Comparison of ENCODE assay signal across 21 cellular contexts in genomic region chr1:23807453-23807852, GRCh38. TPM values are rescaled to one million over a fixed set of nuclear protein-coding genes. Genes with fewer than 3 reads are reported as not detected.
DNase-seq lines count a peak whose midpoint lies in the region; ATAC-seq, FAIRE-seq and TF ChIP-seq lines count a peak whose summit lies in the region.
"Had no signal": no experiment of that assay in that cellular context is flagged by ENCODE, and none has a peak within 500 bp of the region (broad histone marks: within the 10 kb centered on the region; RNA-seq: fewer than 3 reads in every experiment).

No MANE protein-coding gene starts in this region.

- no peak for TF ChIP-seq POLR2A in K562 (conservative IDR thresholded peaks at IDR 0.05)

- peaks cover 4 to 18% of the 10 kb centered on the region in 2 donors for H3K4me1 Mint-ChIP-seq in natural killer cell treated with Interleukin-12 subunit alpha and Interleukin-12 subunit beta and Interleukin-15 and Interleukin-18, amount 100 ng/mL, for 72 hours (ENCODE audit: low read depth in 2 of 2)
- peaks cover 0 to 22% of the 10 kb centered on the region in 2 donors for H3K4me1 Mint-ChIP-seq in natural killer cell

- in situ Hi-C loops in K562 (cut with MboI), result loop anchor here (5.0 kb wide), 1 partner anchor 100 kb away; no protein-coding TSS in a partner anchor

- BruUV-seq in K562 (replicated peaks; lab: Mats Ljungman, UMichigan), result no TSS peak

- peak overlapping the region in 1 of 2 experiments; percentile 3; a peak in 1 of 4 replicates for H3K9ac ChIP-seq in K562 (ENCODE audit: insufficient read depth in 1 of 2, low read depth in 2 of 2, low read length in 2 of 2)
- H3K9ac ChIP-seq: GM23248 had no signal

- H2AFZ ChIP-seq in K562 (ENCODE audit: low read depth, low read length), result no peak overlapping the region
- H2AFZ ChIP-seq: GM23248 had no signal

- no peaks in the 10 kb centered on the region; the same call in 2 of the 3 replicates for H3K36me3 ChIP-seq in K562 (ENCODE audit: control insufficient read depth, insufficient read depth, low read length)
- H3K36me3 ChIP-seq: ovary, SJCRH30 had no signal

- peak overlapping the region; percentile 2 to 31 for H3K27ac Mint-ChIP-seq in natural killer cell treated with Interleukin-12 subunit alpha and Interleukin-12 subunit beta and Interleukin-15 and Interleukin-18, amount 100 ng/mL, for 72 hours
- H3K27ac Mint-ChIP-seq in natural killer cell, result no peak overlapping the region
- H3K27ac Mint-ChIP-seq: activated CD4-positive, alpha-beta T cell treated with anti-CD3 and anti-CD28 coated beads for 36 hours; activated naive CD8-positive, alpha-beta T cell had no signal

- no peaks in the 10 kb centered on the region for H3K9me3 Mint-ChIP-seq in natural killer cell treated with Interleukin-12 subunit alpha and Interleukin-12 subunit beta and Interleukin-15 and Interleukin-18, amount 100 ng/mL, for 72 hours
- no peaks in the 10 kb centered on the region for H3K9me3 Mint-ChIP-seq in natural killer cell

- no peaks in the 10 kb centered on the region for H3K9me1 ChIP-seq in K562 (ENCODE audit: control insufficient read depth, insufficient read depth, low read length)

- H3K79me2 ChIP-seq in K562 (ENCODE audit: control insufficient read depth, insufficient read depth, low read length), result no peaks in the 10 kb centered on the region

- ATAC-seq in natural killer cell treated with Interleukin-12 subunit alpha and Interleukin-12 subunit beta and Interleukin-15 and Interleukin-18, amount 100 ng/mL, for 72 hours, result no peak
- ATAC-seq in natural killer cell, result no peak
- ATAC-seq in K562, result no peak; the same call in 2 of the 3 replicates
- ATAC-seq in HG03108 (IDR thresholded peaks at IDR 0.05; ENCODE audit: unreplicated experiment), result no peak
- no peak for ATAC-seq in left lobe of liver
- ATAC-seq: activated CD4-positive, alpha-beta T cell treated with anti-CD3 and anti-CD28 coated beads for 36 hours; upper lobe of right lung had no signal

- H3K4me2 ChIP-seq in K562 (ENCODE audit: insufficient read depth, low read length), result no peak overlapping the region

- POLR2A ChIA-PET in K562 (lab: Yijun Ruan, JAX), result interaction anchor here (0.6 to 1.5 kb wide), 10 partner anchors 8 to 251 kb away, joined by 3 to 5 read pairs (median 4); partner anchors contain the start of gene PITHD1

- intact Hi-C loops in natural killer cell (cut with micrococcal nuclease), result no loop called here
- intact Hi-C loops in K562 (cut with micrococcal nuclease), result no loop called here

- FAIRE-seq in K562 (lab: Jason Lieb, UNC), result peak; percentile 55
- FAIRE-seq: HTR-8/SVneo had no signal

- H3K27me3 Mint-ChIP-seq in natural killer cell treated with Interleukin-12 subunit alpha and Interleukin-12 subunit beta and Interleukin-15 and Interleukin-18, amount 100 ng/mL, for 72 hours, result no peaks in the 10 kb centered on the region
- H3K27me3 Mint-ChIP-seq in natural killer cell (ENCODE audit: low read depth in 2 of 2), result no peaks in the 10 kb centered on the region
- H3K27me3 Mint-ChIP-seq: activated CD4-positive, alpha-beta T cell treated with anti-CD3 and anti-CD28 coated beads for 36 hours; activated naive CD8-positive, alpha-beta T cell had no signal

- no peaks in the 10 kb centered on the region for H3K36me3 Mint-ChIP-seq in natural killer cell treated with Interleukin-12 subunit alpha and Interleukin-12 subunit beta and Interleukin-15 and Interleukin-18, amount 100 ng/mL, for 72 hours
- no peaks in the 10 kb centered on the region for H3K36me3 Mint-ChIP-seq in natural killer cell

- H3K27ac ChIP-seq in K562 (ENCODE audit: extremely low read depth, low read depth, low read length), result 0 out of 3 replicates have a peak overlapping the region, but pooled peaks have one; percentile 4
- H3K27ac ChIP-seq: esophagus squamous epithelium, GM23248, ovary, sigmoid colon, SJCRH30, upper lobe of right lung had no signal

- TF ChIP-seq CTCF in natural killer cell (IDR thresholded peaks at IDR 0.05), result no peak
- no peak for TF ChIP-seq CTCF in K562 (IDR thresholded peaks at IDR 0.05 in 2 of 3, conservative IDR thresholded peaks at IDR 0.05 in 1 of 3; ENCODE audit: insufficient read depth in 2 of 3, low read depth in 1 of 3, low read length in 3 of 3)

- no peak overlapping the region for H3K4me3 Mint-ChIP-seq in natural killer cell treated with Interleukin-12 subunit alpha and Interleukin-12 subunit beta and Interleukin-15 and Interleukin-18, amount 100 ng/mL, for 72 hours
- no peak overlapping the region for H3K4me3 Mint-ChIP-seq in natural killer cell
- H3K4me3 Mint-ChIP-seq: activated CD4-positive, alpha-beta T cell treated with anti-CD3 and anti-CD28 coated beads for 36 hours; activated naive CD8-positive, alpha-beta T cell had no signal

- no peaks in the 10 kb centered on the region for H3K27me3 ChIP-seq in K562 (ENCODE audit: control insufficient read depth in 2 of 2, insufficient read depth in 2 of 2, low read length in 2 of 2)
- H3K27me3 ChIP-seq: esophagus squamous epithelium, ovary, sigmoid colon, SJCRH30, upper lobe of right lung had no signal

- H3K9me3 ChIP-seq in K562 (replicated peaks; ENCODE audit: control insufficient read depth, insufficient read depth, low read depth, low read length), result no peaks in the 10 kb centered on the region
- H3K9me3 ChIP-seq: esophagus squamous epithelium, ovary, sigmoid colon, SJCRH30, upper lobe of right lung had no signal

- WGBS in K562 (ENCODE audit: insufficient coverage, low coverage, missing lambda C conversion rate), result 8% methylated on average over 3 of the region's 3 CpGs

- DNase-seq in natural killer cell treated with Interleukin-12 subunit alpha and Interleukin-12 subunit beta and Interleukin-15 and Interleukin-18, amount 100 ng/mL, for 72 hours (ENCODE audit: low spot score), result no peak
- DNase-seq in natural killer cell (no peak), OCI-M1 (lab: John Stamatoyannopoulos, UW) (peak; percentile 43), K562 (ENCODE audit: extremely low read depth in 1 of 4, low spot score in 3 of 4) (peak in 1 of 4 experiments; percentile 67), dedifferentiated amniotic fluid mesenchymal stem cell (ENCODE audit: extremely low spot score) (no peak), left lobe of liver (ENCODE audit: low spot score) (no peak)
- no peak for DNase-seq in stimulated activated CD4-positive, alpha-beta T cell treated with anti-CD3 and anti-CD28 coated beads, Interleukin-2, amount 100 ng/mL, for 48 hours
- DNase-seq: activated CD4-positive, alpha-beta T cell treated with anti-CD3 and anti-CD28 coated beads for 36 hours; DND-41; esophagus squamous epithelium; GM23248; NCI-H1930; NCI-H510A; ovary; sigmoid colon; SJCRH30; T1000; upper lobe of right lung had no signal

- CTCF ChIA-PET in K562 (lab: Yijun Ruan, JAX; ENCODE audit: low intra/inter-chr PET ratio), result interaction anchor here (0.6 kb wide), 1 partner anchor 16 kb away, joined by 3 read pairs; no protein-coding TSS in a partner anchor

- peaks cover 5 to 18% of the 10 kb centered on the region in 2 experiments; a peak in 4 of 5 replicates for H3K4me1 ChIP-seq in K562 (replicated peaks in 1 of 2; ENCODE audit: control insufficient read depth in 2 of 2, insufficient read depth in 2 of 2, low read length in 2 of 2)
- H3K4me1 ChIP-seq: SJCRH30 had no signal

- H4K20me1 ChIP-seq in K562 (replicated peaks; ENCODE audit: control insufficient read depth, insufficient read depth, low read length), result no peaks in the 10 kb centered on the region

- TF ChIP-seq RAD21 in K562 (CRISPR knock-in tag; conservative IDR thresholded peaks at IDR 0.05 in 1 of 2, IDR thresholded peaks at IDR 0.05 in 1 of 2), result no peak

- H3K4me3 ChIP-seq in K562, result no peak overlapping the region
- H3K4me3 ChIP-seq: esophagus squamous epithelium, GM23248, ovary, sigmoid colon, SJCRH30, upper lobe of right lung had no signal

- TF ChIP-seq EP300 in K562 (IDR thresholded peaks at IDR 0.05; ENCODE audit: low read length), result no peak

RNA-seq across cellular contexts. Expression of gene GALE, which starts 6.9 kb away (rescaled TPM):
- total RNA-seq in natural killer cell treated with Interleukin-12 subunit alpha and Interleukin-12 subunit beta and Interleukin-15 and Interleukin-18, amount 100 ng/mL, for 72 hours, result 10 to 100 TPM; 54.3 to 68.1 TPM
- 10 to 100 TPM; 12.8 to 20.3 (median 14.6) TPM for total RNA-seq in natural killer cell
- 48.0 and 134 TPM in 2 replicates for total RNA-seq in K562 (2011; cell fraction: chromatin; rRNA removed; ENCODE audit: low replicate concordance)
- 107 and 108 TPM in 2 replicates for total RNA-seq in K562 (2011; cell fraction: nucleolus; rRNA removed)
- total RNA-seq in K562 (2011; cell fraction: nucleoplasm; rRNA removed), result 54.4 and 66.4 TPM in 2 replicates
- 130 and 133 TPM in 2 replicates for total RNA-seq in K562 (2014; rRNA removed)
- total RNA-seq in K562 (2014; rRNA removed; fragmentation: Illumina TruSeq; extraction: Trizol), result 36.8 and 48.3 TPM in 2 replicates
- 86.2 and 91.3 TPM in 2 replicates for total RNA-seq in K562 (2015; rRNA removed; fragmentation: Illumina TruSeq; extraction: Trizol)
- total RNA-seq in K562 (2021), result 108 and 112 TPM in 2 replicates
- polyA plus RNA-seq in K562 (2011; rRNA removed), result 88.3 and 104 TPM in 2 replicates
- polyA plus RNA-seq in K562 (2011; cell fraction: cytosol; rRNA removed), result 132 and 175 TPM in 2 replicates
- 105 and 111 TPM in 2 replicates for polyA plus RNA-seq in K562 (2011; cell fraction: nucleus; rRNA removed)
- polyA plus RNA-seq in K562 (2012), result 89.3 and 129 TPM in 2 replicates
- 96.6 and 108 TPM in 2 replicates for polyA plus RNA-seq in K562 (2014; fragmentation: Illumina TruSeq; extraction: Trizol)
- polyA plus RNA-seq in K562 (2014; fragmentation: Nextera tagmentation; extraction: Ambion mirVana), result 10 to 100 TPM in 1 of 2 experiments, 1 to 10 TPM in 1; 8.4 to 48.4 TPM
- polyA plus RNA-seq in K562 (2014; rRNA removed), result 125 and 139 TPM in 2 replicates
- polyA minus RNA-seq in K562 (2011; rRNA and poly(A)+ RNA removed), result 33.6 and 40.5 TPM in 2 replicates
- polyA minus RNA-seq in K562 (2011; cell fraction: cytosol; rRNA and poly(A)+ RNA removed), result 29.0 and 36.3 TPM in 2 replicates
- polyA minus RNA-seq in K562 (2011; cell fraction: nucleus; rRNA and poly(A)+ RNA removed), result 28.5 and 41.0 TPM in 2 replicates
- 43.1 TPM for total RNA-seq in left lobe of liver

RNA-seq across cellular contexts. Expression of gene LYPLA2, which starts 16.5 kb away (rescaled TPM):
- total RNA-seq in natural killer cell treated with Interleukin-12 subunit alpha and Interleukin-12 subunit beta and Interleukin-15 and Interleukin-18, amount 100 ng/mL, for 72 hours, result 100 to 1,000 TPM; 117 to 120 TPM
- total RNA-seq in natural killer cell, result 10 to 100 TPM; 70.6 to 84.5 (median 73.3) TPM
- total RNA-seq in K562 (2011; cell fraction: chromatin; rRNA removed; ENCODE audit: low replicate concordance), result 27.3 and 126 TPM in 2 replicates
- total RNA-seq in K562 (2011; cell fraction: nucleolus; rRNA removed), result 89.4 and 103 TPM in 2 replicates
- total RNA-seq in K562 (2011; cell fraction: nucleoplasm; rRNA removed), result 56.7 and 62.0 TPM in 2 replicates
- 126 and 144 TPM in 2 replicates for total RNA-seq in K562 (2014; rRNA removed)
- 17.4 and 25.8 TPM in 2 replicates for total RNA-seq in K562 (2014; rRNA removed; fragmentation: Illumina TruSeq; extraction: Trizol)
- 56.5 and 58.4 TPM in 2 replicates for total RNA-seq in K562 (2015; rRNA removed; fragmentation: Illumina TruSeq; extraction: Trizol)
- 108 and 109 TPM in 2 replicates for total RNA-seq in K562 (2021)
- polyA plus RNA-seq in K562 (2011; rRNA removed), result 60.1 and 72.7 TPM in 2 replicates
- polyA plus RNA-seq in K562 (2011; cell fraction: cytosol; rRNA removed), result 89.6 and 223 TPM in 2 replicates
- 141 and 217 TPM in 2 replicates for polyA plus RNA-seq in K562 (2011; cell fraction: nucleus; rRNA removed)
- polyA plus RNA-seq in K562 (2012), result 97.6 and 103 TPM in 2 replicates
- polyA plus RNA-seq in K562 (2014; fragmentation: Illumina TruSeq; extraction: Trizol), result 90.2 and 141 TPM in 2 replicates
- polyA plus RNA-seq in K562 (2014; fragmentation: Nextera tagmentation; extraction: Ambion mirVana), result 1 to 10 TPM; 3.9 to 9.9 TPM
- 127 and 128 TPM in 2 replicates for polyA plus RNA-seq in K562 (2014; rRNA removed)
- polyA minus RNA-seq in K562 (2011; rRNA and poly(A)+ RNA removed), result 21.3 and 39.9 TPM in 2 replicates
- 64.0 and 69.4 TPM in 2 replicates for polyA minus RNA-seq in K562 (2011; cell fraction: cytosol; rRNA and poly(A)+ RNA removed)
- polyA minus RNA-seq in K562 (2011; cell fraction: nucleus; rRNA and poly(A)+ RNA removed), result 25.7 and 26.4 TPM in 2 replicates
- total RNA-seq in left lobe of liver, result 32.5 TPM

RNA-seq across cellular contexts. Expression of gene HMGCL, which starts 17.8 kb away (rescaled TPM):
- 10 to 100 TPM; 26.1 to 29.1 TPM for total RNA-seq in natural killer cell treated with Interleukin-12 subunit alpha and Interleukin-12 subunit beta and Interleukin-15 and Interleukin-18, amount 100 ng/mL, for 72 hours
- total RNA-seq in natural killer cell (10 to 100 TPM; 16.8 to 26.9 (median 17.0) TPM), K562 (2014; rRNA removed) (24.2 TPM in 2 replicates), K562 (2014; rRNA removed; fragmentation: Illumina TruSeq; extraction: Trizol) (14.7 and 18.8 TPM in 2 replicates), K562 (2015; rRNA removed; fragmentation: Illumina TruSeq; extraction: Trizol) (15.5 and 18.0 TPM in 2 replicates), K562 (2021) (19.5 and 20.3 TPM in 2 replicates), left lobe of liver (170 TPM)
- 44.6 and 54.9 TPM in 2 replicates for total RNA-seq in K562 (2011; cell fraction: chromatin; rRNA removed; ENCODE audit: low replicate concordance)
- 33.6 and 36.7 TPM in 2 replicates for total RNA-seq in K562 (2011; cell fraction: nucleolus; rRNA removed)
- total RNA-seq in K562 (2011; cell fraction: nucleoplasm; rRNA removed), result 43.8 and 70.2 TPM in 2 replicates
- polyA plus RNA-seq in K562 (2011; rRNA removed) (37.8 and 43.1 TPM in 2 replicates), K562 (2014; fragmentation: Illumina TruSeq; extraction: Trizol) (22.6 and 23.9 TPM in 2 replicates), K562 (2014; fragmentation: Nextera tagmentation; extraction: Ambion mirVana) (10 to 100 TPM; 73.0 to 82.2 TPM), K562 (2014; rRNA removed) (23.2 and 24.6 TPM in 2 replicates)
- polyA plus RNA-seq in K562 (2011; cell fraction: cytosol; rRNA removed), result 29.4 and 39.5 TPM in 2 replicates
- 22.1 and 29.0 TPM in 2 replicates for polyA plus RNA-seq in K562 (2011; cell fraction: nucleus; rRNA removed)
- 21.8 and 49.2 TPM in 2 replicates for polyA plus RNA-seq in K562 (2012)
- 26.6 and 26.7 TPM in 2 replicates for polyA minus RNA-seq in K562 (2011; rRNA and poly(A)+ RNA removed)
- polyA minus RNA-seq in K562 (2011; cell fraction: cytosol; rRNA and poly(A)+ RNA removed), result 9.7 and 10.6 TPM in 2 replicates
- 8.5 and 13.7 TPM in 2 replicates for polyA minus RNA-seq in K562 (2011; cell fraction: nucleus; rRNA and poly(A)+ RNA removed)

RNA-seq across cellular contexts. Expression of gene PITHD1, which starts 29.2 kb away (rescaled TPM):
- 10 to 100 TPM; 68.6 to 77.7 TPM for total RNA-seq in natural killer cell treated with Interleukin-12 subunit alpha and Interleukin-12 subunit beta and Interleukin-15 and Interleukin-18, amount 100 ng/mL, for 72 hours
- 10 to 100 TPM; 73.2 to 84.1 (median 77.7) TPM for total RNA-seq in natural killer cell
- 96.3 and 113 TPM in 2 replicates for total RNA-seq in K562 (2011; cell fraction: chromatin; rRNA removed; ENCODE audit: low replicate concordance)
- 53.2 and 60.7 TPM in 2 replicates for total RNA-seq in K562 (2011; cell fraction: nucleolus; rRNA removed)
- 112 and 144 TPM in 2 replicates for total RNA-seq in K562 (2011; cell fraction: nucleoplasm; rRNA removed)
- 149 and 175 TPM in 2 replicates for total RNA-seq in K562 (2014; rRNA removed)
- total RNA-seq in K562 (2014; rRNA removed; fragmentation: Illumina TruSeq; extraction: Trizol), result 172 and 175 TPM in 2 replicates
- 144 and 151 TPM in 2 replicates for total RNA-seq in K562 (2015; rRNA removed; fragmentation: Illumina TruSeq; extraction: Trizol)
- 126 and 141 TPM in 2 replicates for total RNA-seq in K562 (2021)
- 159 and 167 TPM in 2 replicates for polyA plus RNA-seq in K562 (2011; rRNA removed)
- 81.9 and 157 TPM in 2 replicates for polyA plus RNA-seq in K562 (2011; cell fraction: cytosol; rRNA removed)
- 74.8 and 105 TPM in 2 replicates for polyA plus RNA-seq in K562 (2011; cell fraction: nucleus; rRNA removed)
- polyA plus RNA-seq in K562 (2012), result 80.0 and 120 TPM in 2 replicates
- 133 and 138 TPM in 2 replicates for polyA plus RNA-seq in K562 (2014; fragmentation: Illumina TruSeq; extraction: Trizol)
- polyA plus RNA-seq in K562 (2014; fragmentation: Nextera tagmentation; extraction: Ambion mirVana), result 10 to 100 TPM; 46.5 to 51.7 TPM
- polyA plus RNA-seq in K562 (2014; rRNA removed), result 159 and 175 TPM in 2 replicates
- 59.4 and 74.4 TPM in 2 replicates for polyA minus RNA-seq in K562 (2011; rRNA and poly(A)+ RNA removed)
- 29.4 and 34.5 TPM in 2 replicates for polyA minus RNA-seq in K562 (2011; cell fraction: cytosol; rRNA and poly(A)+ RNA removed)
- 17.0 and 32.8 TPM in 2 replicates for polyA minus RNA-seq in K562 (2011; cell fraction: nucleus; rRNA and poly(A)+ RNA removed)
- 32.9 TPM for total RNA-seq in left lobe of liver

Comparison
In these comparisons a context has a peak if more than half of its experiments do, and no peak if none do; other contexts are left out.
1. H3K27ac Mint-ChIP-seq: peak in natural killer cell treated with Interleukin-12 subunit alpha and Interleukin-12 subunit beta and Interleukin-15 and Interleukin-18, amount 100 ng/mL, for 72 hours (2 of 2); none in natural killer cell (0 of 2).